ENCODE assay signal across 24 cellular contexts in the genomic region with DNA sequence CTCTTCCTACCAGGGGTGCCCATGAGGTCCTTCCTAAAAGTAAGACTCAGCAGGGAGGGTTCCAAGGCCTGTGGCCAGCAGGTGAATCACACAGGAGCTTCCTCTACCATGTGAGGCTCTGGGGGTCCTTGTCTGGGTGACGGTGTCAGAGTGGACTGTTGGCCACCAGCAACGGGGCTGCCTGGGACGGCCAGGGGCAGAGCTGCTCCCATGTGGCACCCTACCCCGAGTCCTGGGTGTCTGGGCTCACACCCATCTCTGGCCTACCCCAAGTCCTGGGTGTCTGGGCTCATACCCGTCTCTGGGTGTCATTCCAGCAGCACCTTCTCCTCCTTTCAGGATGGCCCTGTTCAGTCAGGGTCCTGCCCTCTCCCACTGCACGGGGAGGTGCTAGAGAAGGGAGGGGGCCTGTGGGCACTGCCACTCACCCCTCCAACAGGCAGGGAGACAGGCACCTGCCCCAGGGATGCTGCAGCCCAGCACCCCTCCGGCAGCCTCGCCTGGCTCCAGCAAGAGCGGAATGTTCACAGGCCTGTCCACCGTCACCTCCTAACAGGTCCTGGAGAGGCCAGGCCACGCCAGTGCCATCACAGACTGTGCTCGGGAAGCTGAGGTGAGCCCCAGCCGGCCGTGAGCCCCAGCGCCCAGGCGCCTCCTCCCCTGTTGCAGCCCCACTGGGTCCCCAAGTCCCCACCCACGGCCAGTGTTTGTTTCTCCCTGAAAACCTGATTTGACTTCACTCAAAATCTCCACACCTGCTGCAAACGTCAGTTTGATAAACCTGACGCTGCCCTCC.
DNase-seq lines count a peak whose midpoint lies in the region; ATAC-seq, FAIRE-seq and TF ChIP-seq lines count a peak whose summit lies in the region.
"Had no signal": no experiment of that assay in that cellular context is flagged by ENCODE, and none has a peak within 500 bp of the region (broad histone marks: within the 10 kb centered on the region; RNA-seq: fewer than 3 reads in every experiment).

No MANE protein-coding gene starts in this region.

- no peak for TF ChIP-seq CTCF in neural progenitor cell (IDR thresholded peaks at IDR 0.05)
- TF ChIP-seq CTCF in dorsolateral prefrontal cortex (IDR thresholded peaks at IDR 0.05 in 54 of 56, conservative IDR thresholded peaks at IDR 0.05 in 2 of 56; ENCODE audit: low read depth in 1 of 56, partially characterized antibody in 56 of 56), result no peak

- H3K27ac ChIP-seq in neural progenitor cell, result no peak overlapping the region
- no peak overlapping the region for H3K27ac ChIP-seq in small intestine (ENCODE audit: low read depth in 1 of 2, low read length in 1 of 2)
- peak overlapping the region in 4 of 59 donors; percentile 6 to 51 (median 22) for H3K27ac ChIP-seq in dorsolateral prefrontal cortex
- H3K27ac ChIP-seq: PC-9, RWPE1 had no signal

- H3K9me3 ChIP-seq in neural progenitor cell (ENCODE audit: low read depth), result no peaks in the 10 kb centered on the region
- no peaks in the 10 kb centered on the region for H3K9me3 ChIP-seq in small intestine (ENCODE audit: control insufficient read depth, low read depth)

- H3K4me1 ChIP-seq in neural progenitor cell, result no peaks in the 10 kb centered on the region
- no peaks in the 10 kb centered on the region for H3K4me1 ChIP-seq in small intestine (ENCODE audit: control insufficient read depth in 2 of 2, insufficient read depth in 1 of 2, low read depth in 1 of 2, low read length in 1 of 2)

- no peak overlapping the region for H3K4me3 Mint-ChIP-seq in neural progenitor cell
- no peak overlapping the region for H3K4me3 Mint-ChIP-seq in stimulated activated memory B cell treated with anti-CD40 and anti-IgM and Interleukin-4, amounts not matched to agents 10 μg/mL and 1 μg/mL and 100 μg/mL, for 72 hours
- H3K4me3 Mint-ChIP-seq: CD14-positive monocyte had no signal

- DNase-seq in cardiac septum (ENCODE audit: low spot score) (peak; percentile 61), left ventricle myocardium superior (no peak), neural progenitor cell (ENCODE audit: low spot score) (no peak), small intestine (no peak), hypothalamus (lab: John Stamatoyannopoulos, UW) (no peak), dorsolateral prefrontal cortex (no peak)
- DNase-seq: 8988T, HCEC 1CT, KBM-7, MM.1S, NCI-H1092, NCI-H1436 treated with DMSO at 0.1 percent for 48 hours, NCI-H2029, NCI-H226, NCI-H510A treated with DMSO at 0.1 percent for 48 hours, NCI-H748 treated with DMSO at 0.1 percent for 48 hours, PC-9, SHP77 treated with DMSO at 0.1 percent for 48 hours had no signal

- H3K4me3 ChIP-seq in neural progenitor cell, result no peak overlapping the region
- no peak overlapping the region for H3K4me3 ChIP-seq in small intestine (ENCODE audit: low read depth in 1 of 2, low read length in 2 of 2)
- H3K4me3 ChIP-seq in dorsolateral prefrontal cortex, result no peak overlapping the region
- H3K4me3 ChIP-seq: PC-9 had no signal

- no peaks in the 10 kb centered on the region for H3K36me3 ChIP-seq in neural progenitor cell
- H3K36me3 ChIP-seq in small intestine (ENCODE audit: control insufficient read depth in 2 of 2, insufficient read depth in 2 of 2, low read length in 2 of 2), result no peaks in the 10 kb centered on the region

- H3K79me2 ChIP-seq in neural progenitor cell (ENCODE audit: low read depth), result no peaks in the 10 kb centered on the region

- FAIRE-seq in small intestine (lab: Jason Lieb, UNC), result no peak
- FAIRE-seq: G401.6, GM12892 had no signal

- H3K36me3 Mint-ChIP-seq in neural progenitor cell, result peaks cover 2% of the 10 kb centered on the region
- H3K36me3 Mint-ChIP-seq in stimulated activated memory B cell treated with anti-CD40 and anti-IgM and Interleukin-4, amounts not matched to agents 10 μg/mL and 1 μg/mL and 100 μg/mL, for 72 hours, result no peaks in the 10 kb centered on the region
- H3K36me3 Mint-ChIP-seq: CD14-positive monocyte had no signal

- peak overlapping the region; percentile 69 for H3K27ac Mint-ChIP-seq in neural progenitor cell
- H3K27ac Mint-ChIP-seq in stimulated activated memory B cell treated with anti-CD40 and anti-IgM and Interleukin-4, amounts not matched to agents 10 μg/mL and 1 μg/mL and 100 μg/mL, for 72 hours, result no peak overlapping the region
- H3K27ac Mint-ChIP-seq: CD14-positive monocyte had no signal

- WGBS in small intestine, 3 donors, result 74 to 81% (median 77%) methylated on average over 19 of the region's 19 CpGs

- H3K27me3 Mint-ChIP-seq in neural progenitor cell (ENCODE audit: insufficient read depth, low read depth), result peaks cover 15% of the 10 kb centered on the region
- H3K27me3 Mint-ChIP-seq in stimulated activated memory B cell treated with anti-CD40 and anti-IgM and Interleukin-4, amounts not matched to agents 10 μg/mL and 1 μg/mL and 100 μg/mL, for 72 hours, result peaks cover 23% of the 10 kb centered on the region

- H3K9me3 Mint-ChIP-seq in neural progenitor cell, result peaks cover 7% of the 10 kb centered on the region
- H3K9me3 Mint-ChIP-seq in stimulated activated memory B cell treated with anti-CD40 and anti-IgM and Interleukin-4, amounts not matched to agents 10 μg/mL and 1 μg/mL and 100 μg/mL, for 72 hours, result peaks cover 21% of the 10 kb centered on the region

- H3K9ac ChIP-seq in neural progenitor cell, result no peak overlapping the region

- H2AFZ ChIP-seq in neural progenitor cell (replicated peaks), result no peak overlapping the region
- H2AFZ ChIP-seq: PC-9 had no signal

- H3K4me1 Mint-ChIP-seq in neural progenitor cell, result peaks cover 3% of the 10 kb centered on the region
- H3K4me1 Mint-ChIP-seq in stimulated activated memory B cell treated with anti-CD40 and anti-IgM and Interleukin-4, amounts not matched to agents 10 μg/mL and 1 μg/mL and 100 μg/mL, for 72 hours, result no peaks in the 10 kb centered on the region
- H3K4me1 Mint-ChIP-seq: CD14-positive monocyte had no signal

- H3K27me3 ChIP-seq in neural progenitor cell (no peaks in the 10 kb centered on the region), small intestine (ENCODE audit: control insufficient read depth in 2 of 2, insufficient read depth in 2 of 2, low read length in 2 of 2) (no peaks in the 10 kb centered on the region), dorsolateral prefrontal cortex (no peaks in the 10 kb centered on the region)

- no peaks in the 10 kb centered on the region for H3F3A ChIP-seq in neural progenitor cell (ENCODE audit: low read depth)

- no peak overlapping the region for H3K4me2 ChIP-seq in neural progenitor cell
- H3K4me2 ChIP-seq: PC-9 had no signal

- no peaks in the 10 kb centered on the region for H4K20me1 ChIP-seq in neural progenitor cell (ENCODE audit: low read depth)

- ATAC-seq in left ventricle myocardium superior (no peak), esophagus mucosa (peak; percentile 27)
- ATAC-seq in stimulated activated memory B cell treated with anti-CD40 and anti-IgM and Interleukin-4, amounts not matched to agents 10 μg/mL and 1 μg/mL and 100 μg/mL, for 72 hours, result peak; percentile 21

- intact Hi-C loops in cardiac septum (cut with DNase I), result no loop called here
- intact Hi-C loops in left ventricle myocardium superior (cut with micrococcal nuclease), result no loop called here
- intact Hi-C loops in dorsolateral prefrontal cortex (cut with DNase I), result no loop called here
